1 cellular context compared by ENCODE assay signal in genomic region chr6:161038229-161039003, GRCh38.
TF ChIP-seq lines count a peak whose summit lies in the region.

No MANE protein-coding gene starts in this region.

TF ChIP-seq in GM12878, 131 proteins besides CTCF, POLR2A, EP300 and RAD21 (continued from another document):
- no peak for TF ChIP-seq REST (IDR thresholded peaks at IDR 0.05; ENCODE audit: low read depth, low read length)
- TF ChIP-seq ZNF207 (IDR thresholded peaks at IDR 0.05; ENCODE audit: borderline replicate concordance): no peak
- TF ChIP-seq CHD2 (IDR thresholded peaks at IDR 0.05; ENCODE audit: borderline replicate concordance, low read depth, low read length): no peak
TF ChIP-seq in GM12878: peak in this region for 40.
